ENCODE assay signal across 10 cellular contexts in genomic region chr14:68947802-68948201, GRCh38. TPM values are rescaled to one million over a fixed set of nuclear protein-coding genes. Genes with fewer than 3 reads are reported as not detected.
A peak's percentile ranks its signal among the peaks of the same experiment; 100 is the strongest.
DNase-seq lines count a peak whose midpoint lies in the region; ATAC-seq, FAIRE-seq and TF ChIP-seq lines count a peak whose summit lies in the region.
"Had no signal": no experiment of that assay in that cellular context is flagged by ENCODE, and none has a peak within 500 bp of the region (broad histone marks: within the 10 kb centered on the region; RNA-seq: fewer than 3 reads in every experiment).

No MANE protein-coding gene starts in this region.

- H3K27me3 ChIP-seq in endothelial cell of umbilical vein (ENCODE audit: control insufficient read depth in 2 of 2, insufficient read depth in 2 of 2, low read length in 2 of 2) = no peaks in the 10 kb centered on the region
- no peaks in the 10 kb centered on the region for H3K27me3 ChIP-seq in neural progenitor cell

- ATAC-seq in HG02763 (IDR thresholded peaks at IDR 0.05; ENCODE audit: unreplicated experiment) = no peak

- dilution Hi-C loops in endothelial cell of umbilical vein (cut with MboI; ENCODE audit: extremely low pct_ligation_motif_present, low sequenced_read_pairs) = no loop called here

- POLR2A ChIA-PET in endothelial cell of umbilical vein (lab: Charles Lee) = interaction anchor here (0.7 to 1.5 kb wide), 3 partner anchors 8 to 9 kb away, joined by 3 to 5 read pairs (median 3); no protein-coding TSS in a partner anchor
- POLR2A ChIA-PET in activated CD4-positive, alpha-beta memory T cell treated with anti-CD3 and anti-CD28 coated beads for 36 hours (lab: Charles Lee) = interaction anchor here (0.7 kb wide), 1 partner anchor 44 kb away, joined by 3 read pairs; no protein-coding TSS in a partner anchor

- peaks cover 0 to 15% of the 10 kb centered on the region in 2 experiments for H3K36me3 ChIP-seq in endothelial cell of umbilical vein (ENCODE audit: control insufficient read depth in 2 of 2, extremely low read depth in 1 of 2, insufficient read depth in 2 of 2, low read length in 2 of 2)
- H3K36me3 ChIP-seq in neural progenitor cell = no peaks in the 10 kb centered on the region

- no peak overlapping the region for H3K27ac ChIP-seq in endothelial cell of umbilical vein (ENCODE audit: insufficient read depth, low read depth, low read length)
- H3K27ac ChIP-seq in neural progenitor cell = no peak overlapping the region

- H3K36me3 Mint-ChIP-seq in CD14-positive monocyte (peaks cover 4 to 11% of the 10 kb centered on the region in 2 donors), neural progenitor cell (no peaks in the 10 kb centered on the region)
- no peaks in the 10 kb centered on the region for H3K36me3 Mint-ChIP-seq in activated CD4-positive, alpha-beta memory T cell treated with anti-CD3 and anti-CD28 coated beads for 36 hours
- H3K36me3 Mint-ChIP-seq: memory B cell had no signal

- H3K9me3 ChIP-seq in endothelial cell of umbilical vein (replicated peaks; ENCODE audit: control insufficient read depth, insufficient read depth, low read length) = no peaks in the 10 kb centered on the region
- no peaks in the 10 kb centered on the region for H3K9me3 ChIP-seq in neural progenitor cell (ENCODE audit: low read depth)

- H3K4me1 ChIP-seq in endothelial cell of umbilical vein (ENCODE audit: control insufficient read depth, extremely low read depth, insufficient read depth, low read length) (peaks cover 52% of the 10 kb centered on the region), neural progenitor cell (peaks cover 15% of the 10 kb centered on the region)

- CTCF ChIA-PET in endothelial cell of umbilical vein (lab: Charles Lee) = interaction anchor here (1.2 to 3.5 kb wide), 7 partner anchors 9 to 159 kb away, joined by 3 to 25 read pairs (median 9); no protein-coding TSS in a partner anchor
- CTCF ChIA-PET in activated CD4-positive, alpha-beta memory T cell treated with anti-CD3 and anti-CD28 coated beads for 36 hours (lab: Charles Lee) = interaction anchor here (1.0 to 1.1 kb wide), 2 partner anchors 22 to 35 kb away, joined by 3 to 4 read pairs; no protein-coding TSS in a partner anchor

- no peak overlapping the region for H3K4me3 ChIP-seq in endothelial cell of umbilical vein (replicated peaks in 1 of 3; ENCODE audit: insufficient read depth in 1 of 3, low read depth in 1 of 3, low read length in 3 of 3)
- no peak overlapping the region for H3K4me3 ChIP-seq in neural progenitor cell

- H4K20me1 ChIP-seq in endothelial cell of umbilical vein (replicated peaks; ENCODE audit: control insufficient read depth, extremely low read depth, insufficient read depth, low read length) = peaks cover 2% of the 10 kb centered on the region
- peaks cover 80% of the 10 kb centered on the region for H4K20me1 ChIP-seq in neural progenitor cell (ENCODE audit: low read depth)

- DNase-seq in CD14-positive monocyte (ENCODE audit: low spot score) = no peak
- peak; percentile 84 for DNase-seq in NCI-H460 (ENCODE audit: extremely low read depth, low read depth)
- DNase-seq in endothelial cell of umbilical vein (ENCODE audit: low read depth, low spot score) = no peak
- DNase-seq in neural progenitor cell (ENCODE audit: low spot score) = peak; percentile 61
- no peak for DNase-seq in NCI-H1105 (lab: John Stamatoyannopoulos, UW)
- DNase-seq in activated CD4-positive, alpha-beta memory T cell treated with anti-CD3 and anti-CD28 coated beads for 36 hours = no peak
- DNase-seq in GM13977 (ENCODE audit: low spot score) = no peak
- DNase-seq: activated T-cell treated with anti-CD3 and anti-CD28 coated beads for 4 hours had no signal

- intact Hi-C loops in CD14-positive monocyte (cut with micrococcal nuclease) = loop anchor here in 1 of 2 donors (5.0 kb wide), 1 partner anchor 36 kb away; no protein-coding TSS in a partner anchor
- intact Hi-C loops in endothelial cell of umbilical vein (cut with micrococcal nuclease) = no loop called here
- intact Hi-C loops in activated CD4-positive, alpha-beta memory T cell treated with anti-CD3 and anti-CD28 coated beads for 36 hours (cut with micrococcal nuclease) = no loop called here

- no peak for TF ChIP-seq POLR2A in endothelial cell of umbilical vein (IDR thresholded peaks at IDR 0.05; ENCODE audit: low read depth, low read length)

- H3K79me2 ChIP-seq in endothelial cell of umbilical vein (ENCODE audit: control insufficient read depth, insufficient read depth, low read length) (peaks cover 99% of the 10 kb centered on the region), neural progenitor cell (ENCODE audit: low read depth) (peaks cover 95% of the 10 kb centered on the region)

- H3F3A ChIP-seq in neural progenitor cell (ENCODE audit: low read depth) = no peaks in the 10 kb centered on the region

- TF ChIP-seq CTCF in CD14-positive monocyte (IDR thresholded peaks at IDR 0.05) (no peak), endothelial cell of umbilical vein (IDR thresholded peaks at IDR 0.05; ENCODE audit: extremely low read depth in 1 of 2, insufficient read depth in 1 of 2, low read depth in 1 of 2, low read length in 2 of 2) (no peak), neural progenitor cell (IDR thresholded peaks at IDR 0.05) (no peak), GM13977 (IDR thresholded peaks at IDR 0.05; ENCODE audit: extremely low read depth, insufficient read depth, missing control alignments) (no peak)

- H2AFZ ChIP-seq in endothelial cell of umbilical vein (ENCODE audit: low read depth, low read length) (no peak overlapping the region), neural progenitor cell (replicated peaks) (no peak overlapping the region)

- H3K4me3 Mint-ChIP-seq in CD14-positive monocyte (peak overlapping the region in 1 of 2 donors; percentile 70), neural progenitor cell (no peak overlapping the region)
- no peak overlapping the region for H3K4me3 Mint-ChIP-seq in activated CD4-positive, alpha-beta memory T cell treated with anti-CD3 and anti-CD28 coated beads for 36 hours
- H3K4me3 Mint-ChIP-seq: memory B cell had no signal

- FAIRE-seq in endothelial cell of umbilical vein (lab: Jason Lieb, UNC) = peak; percentile 87

- H3K4me1 Mint-ChIP-seq in CD14-positive monocyte (peaks cover 90% of the 10 kb centered on the region), neural progenitor cell (peaks cover 37% of the 10 kb centered on the region)
- H3K4me1 Mint-ChIP-seq in activated CD4-positive, alpha-beta memory T cell treated with anti-CD3 and anti-CD28 coated beads for 36 hours (ENCODE audit: low read depth) = peaks cover 53% of the 10 kb centered on the region

- no peak overlapping the region for H3K4me2 ChIP-seq in endothelial cell of umbilical vein (ENCODE audit: insufficient read depth, low read length)
- no peak overlapping the region for H3K4me2 ChIP-seq in neural progenitor cell

- in situ Hi-C loops in GM13977 (cut with MboI; ENCODE audit: low pct_unique_long_range_greater_than_20kb, low sequenced_read_pairs, unreplicated experiment) = no loop called here

- no peak overlapping the region for H3K9ac ChIP-seq in endothelial cell of umbilical vein (replicated peaks; ENCODE audit: extremely low read depth, insufficient read depth, low read length)
- no peak overlapping the region for H3K9ac ChIP-seq in neural progenitor cell

- H3K9me1 ChIP-seq in endothelial cell of umbilical vein (replicated peaks; ENCODE audit: control insufficient read depth, extremely low read depth, insufficient read depth, low read length) = no peaks in the 10 kb centered on the region

- H3K27ac Mint-ChIP-seq in CD14-positive monocyte (peak overlapping the region; percentile 66 to 83 (median 80)), neural progenitor cell (no peak overlapping the region)
- no peak overlapping the region for H3K27ac Mint-ChIP-seq in activated CD4-positive, alpha-beta memory T cell treated with anti-CD3 and anti-CD28 coated beads for 36 hours
- H3K27ac Mint-ChIP-seq: memory B cell had no signal

- BruUV-seq in endothelial cell of umbilical vein (replicated peaks; lab: Mats Ljungman, UMichigan) = no TSS peak

- H3K27me3 Mint-ChIP-seq in CD14-positive monocyte (ENCODE audit: low read depth in 3 of 3) (peaks cover 0 to 2% (median 0%) of the 10 kb centered on the region in 3 donors), neural progenitor cell (ENCODE audit: insufficient read depth, low read depth) (no peaks in the 10 kb centered on the region)
- H3K27me3 Mint-ChIP-seq in activated CD4-positive, alpha-beta memory T cell treated with anti-CD3 and anti-CD28 coated beads for 36 hours = no peaks in the 10 kb centered on the region

- no peaks in the 10 kb centered on the region for H3K9me3 Mint-ChIP-seq in CD14-positive monocyte
- no peaks in the 10 kb centered on the region for H3K9me3 Mint-ChIP-seq in neural progenitor cell
- H3K9me3 Mint-ChIP-seq in activated CD4-positive, alpha-beta memory T cell treated with anti-CD3 and anti-CD28 coated beads for 36 hours = no peaks in the 10 kb centered on the region
- H3K9me3 Mint-ChIP-seq: memory B cell had no signal

TF ChIP-seq in endothelial cell of umbilical vein, 7 proteins besides CTCF, POLR2A, EP300 and RAD21:
- TF ChIP-seq EZH2 (IDR thresholded peaks at IDR 0.05; ENCODE audit: borderline replicate concordance, low read depth, low read length, severe bottlenecking) (no peak), POLR2AphosphoS5 (IDR thresholded peaks at IDR 0.05; ENCODE audit: insufficient read depth, low read depth, low read length) (peak; percentile 32)

RNA-seq across cellular contexts. Expression of gene ACTN1, which starts 31.3 kb away (rescaled TPM):
- polyA plus RNA-seq in CD14-positive monocyte = 10 to 100 TPM; 41.4 to 75.0 TPM
- total RNA-seq in NCI-H460 (2014; rRNA removed; shearing (Covaris generic)) = 70.5 and 71.1 TPM in 2 replicates
- polyA plus RNA-seq in NCI-H460 (2014; cell fraction: nucleus; rRNA removed) = 113 and 155 TPM in 2 replicates
- total RNA-seq in endothelial cell of umbilical vein = 442 and 443 TPM in 2 replicates
- polyA plus RNA-seq in endothelial cell of umbilical vein = 463 and 633 TPM in 2 replicates
- 379 and 382 TPM in 2 replicates for polyA plus RNA-seq in endothelial cell of umbilical vein (2011; cell fraction: cytosol; rRNA removed)
- 777 and 896 TPM in 2 replicates for polyA plus RNA-seq in endothelial cell of umbilical vein (2011; cell fraction: nucleus; rRNA removed)
- 398 and 442 TPM in 2 replicates for polyA plus RNA-seq in endothelial cell of umbilical vein (2012)
- 744 and 789 TPM in 2 replicates for polyA minus RNA-seq in endothelial cell of umbilical vein
- polyA minus RNA-seq in endothelial cell of umbilical vein (2011; cell fraction: cytosol; rRNA and poly(A)+ RNA removed) = 104 TPM
- 424 and 544 TPM in 2 replicates for polyA minus RNA-seq in endothelial cell of umbilical vein (2011; cell fraction: nucleus; rRNA and poly(A)+ RNA removed)
- total RNA-seq in neural progenitor cell (ENCODE audit: low replicate concordance) = 70.7 and 97.7 TPM in 2 replicates
- total RNA-seq in activated CD4-positive, alpha-beta memory T cell treated with anti-CD3 and anti-CD28 coated beads for 36 hours = 10 to 100 TPM; 70.6 to 72.2 TPM

Comparison
In these comparisons a context has a peak if more than half of its experiments do, and no peak if none do; other contexts are left out.
1. DNase-seq: peak in NCI-H460 (single experiment) and neural progenitor cell (single experiment); none in CD14-positive monocyte (single experiment), endothelial cell of umbilical vein (single experiment), NCI-H1105 (single experiment), activated CD4-positive, alpha-beta memory T cell treated with anti-CD3 and anti-CD28 coated beads for 36 hours (single experiment) and GM13977 (single experiment).
2. H3K27ac Mint-ChIP-seq: peak in CD14-positive monocyte (7 of 7); none in neural progenitor cell (single experiment) and activated CD4-positive, alpha-beta memory T cell treated with anti-CD3 and anti-CD28 coated beads for 36 hours (single experiment).